8 cellular contexts compared by ENCODE assay signal in genomic region chr11:76206077-76206326, GRCh38. TPM values are rescaled to one million over a fixed set of nuclear protein-coding genes. Genes with fewer than 3 reads are reported as not detected.
DNase-seq lines count a peak whose midpoint lies in the region; ATAC-seq and TF ChIP-seq lines count a peak whose summit lies in the region.

No MANE protein-coding gene starts in this region.

- H3K27me3 ChIP-seq in psoas muscle (ENCODE audit: insufficient read depth in 3 of 3, low read length in 2 of 3): no peaks in the 10 kb centered on the region

- TF ChIP-seq CTCF in Calu3 (IDR thresholded peaks at IDR 0.05; ENCODE audit: unreplicated experiment): no peak
- no peak for TF ChIP-seq CTCF in WI38 (IDR thresholded peaks at IDR 0.05; ENCODE audit: low read depth, low read length)
- no peak for TF ChIP-seq CTCF in fibroblast of the aortic adventitia (IDR thresholded peaks at IDR 0.05; ENCODE audit: insufficient read depth, low read length)
- TF ChIP-seq CTCF in psoas muscle (IDR thresholded peaks at IDR 0.05): no peak

- intact Hi-C loops in Calu3 (cut with micrococcal nuclease; ENCODE audit: unreplicated experiment) (loop anchor here (2.0 to 10.0 kb wide), 3 partner anchors 113 to 309 kb away; no protein-coding TSS in a partner anchor), psoas muscle (cut with DNase I) (loop anchor here in 1 of 2 donors (5.0 kb wide), 4 partner anchors 236 to 476 kb away; no protein-coding TSS in a partner anchor)

- 25 to 46% (median 31%) methylated on average over 18 of the region's 18 CpGs for WGBS in psoas muscle, 3 donors

- no peaks in the 10 kb centered on the region for H3K9me3 Mint-ChIP-seq in Calu3 (ENCODE audit: low read depth, unreplicated experiment)

- peaks cover 17% of the 10 kb centered on the region for H3K4me1 Mint-ChIP-seq in Calu3 (ENCODE audit: low read depth, unreplicated experiment)

- CTCF ChIA-PET in Calu3 (lab: Charles Lee): no interaction called here

- no peaks in the 10 kb centered on the region for H3K36me3 ChIP-seq in psoas muscle (ENCODE audit: insufficient read depth in 1 of 2, low read depth in 1 of 2)

- H3K9me3 ChIP-seq in psoas muscle: no peaks in the 10 kb centered on the region

- H3K4me3 ChIP-seq in WI38 (ENCODE audit: low read depth, low read length): peak overlapping the region; percentile 39; the same call in 1 of the 2 replicates
- H3K4me3 ChIP-seq in fibroblast of the aortic adventitia (ENCODE audit: low read depth, low read length): peak overlapping the region; percentile 52
- H3K4me3 ChIP-seq in psoas muscle: peak overlapping the region; percentile 81

- DNase-seq in Calu3: no peak
- DNase-seq in fibroblast of the aortic adventitia (ENCODE audit: low read depth): no peak
- DNase-seq in psoas muscle: no peak
- DNase-seq in Ammon's horn (ENCODE audit: low spot score): no peak
- no peak for DNase-seq in DMS79 treated with DMSO at 0.1 percent for 48 hours (lab: John Stamatoyannopoulos, UW)
- no peak for DNase-seq in stimulated activated CD4-positive, alpha-beta T cell treated with anti-CD3 and anti-CD28 coated beads, Interleukin-15, amount 100 ng/mL, for 24 hours

- H3K27me3 Mint-ChIP-seq in Calu3 (ENCODE audit: unreplicated experiment): peaks cover 46% of the 10 kb centered on the region

- no TSS peak for BruUV-seq in Calu3 (replicated peaks; lab: Mats Ljungman, UMichigan)

- H3K27ac Mint-ChIP-seq in Calu3 (ENCODE audit: unreplicated experiment): no peak overlapping the region

- H3K4me1 ChIP-seq in psoas muscle: peaks cover 17% of the 10 kb centered on the region

- peak overlapping the region; percentile 69 for H3K4me3 Mint-ChIP-seq in Calu3 (ENCODE audit: low read depth, unreplicated experiment)

- H3K27ac ChIP-seq in psoas muscle: no peak overlapping the region

- ATAC-seq in psoas muscle (no peak), HG02588 (IDR thresholded peaks at IDR 0.05; ENCODE audit: unreplicated experiment) (no peak)

- H3K36me3 Mint-ChIP-seq in Calu3 (ENCODE audit: insufficient read depth, unreplicated experiment): peaks cover 33% of the 10 kb centered on the region

RNA-seq across cellular contexts. Expression of gene WNT11, which starts 0.3 kb away (rescaled TPM):
- total RNA-seq in Calu3 (2022) (not detected in 2 replicates), fibroblast of the aortic adventitia (ENCODE audit: low replicate concordance) (1.2 TPM in 1 of 2 replicates, not detected in the other), psoas muscle (10 to 100 TPM in 1 of 4 donors, 1 to 10 TPM in 3; 6.4 to 13.0 (median 8.0) TPM)
- polyA plus RNA-seq in psoas muscle: 1 to 10 TPM; 4.5 to 6.5 (median 4.8) TPM
